ENCODE assay signal across 8 cellular contexts in genomic region chr6:53358440-53359087, GRCh38. TPM values are rescaled to one million over a fixed set of nuclear protein-coding genes. Genes with fewer than 3 reads are reported as not detected.
DNase-seq lines count a peak whose midpoint lies in the region; ATAC-seq and TF ChIP-seq lines count a peak whose summit lies in the region.

No MANE protein-coding gene starts in this region.

- ATAC-seq in GM21390 (IDR thresholded peaks at IDR 0.05; ENCODE audit: unreplicated experiment) (peak; percentile 18), upper lobe of left lung (ENCODE audit: low FRiP score in 2 of 2) (peak in 1 of 2 donors; percentile 0)

- H3K9ac ChIP-seq in Karpas-422 (ENCODE audit: low read length), result peak overlapping the region; percentile 90

- intact Hi-C loops in CD4-positive, alpha-beta memory T cell (cut with micrococcal nuclease), result loop anchor here (1.0 to 5.0 kb wide), 2 partner anchors 10 to 294 kb away; partner anchors contain the start of gene ELOVL5
- intact Hi-C loops in MCF 10A (cut with micrococcal nuclease) (loop anchor here (1.0 kb wide), 1 partner anchor 32 kb away; no protein-coding TSS in a partner anchor), lower leg skin (cut with DNase I; ENCODE audit: low total_unique reads) (no loop called here), posterior vena cava (cut with DNase I) (loop anchor here (5.0 to 10.0 kb wide), 2 partner anchors 126 to 721 kb away; no protein-coding TSS in a partner anchor)

- H3K4me1 Mint-ChIP-seq in CD4-positive, alpha-beta memory T cell, result peaks cover 35 to 61% (median 42%) of the 10 kb centered on the region in 4 donors
- H3K4me1 Mint-ChIP-seq in MCF 10A (ENCODE audit: insufficient read depth, unreplicated experiment), result peaks cover 39% of the 10 kb centered on the region

- WGBS in lower leg skin, 2 donors, result 35 to 51% methylated on average over 16 of the region's 16 CpGs
- WGBS in upper lobe of left lung, 2 donors, result 5 to 20% methylated on average over 14 to 16 of the region's 16 CpGs

- no peaks in the 10 kb centered on the region for H3K9me3 ChIP-seq in CD4-positive, alpha-beta memory T cell (ENCODE audit: control insufficient read depth in 1 of 2, low read length in 2 of 2)
- H3K9me3 ChIP-seq in Karpas-422 (ENCODE audit: low read length) (no peaks in the 10 kb centered on the region), upper lobe of left lung (no peaks in the 10 kb centered on the region)

- no peaks in the 10 kb centered on the region for H4K20me1 ChIP-seq in Karpas-422 (ENCODE audit: insufficient read depth, low read depth, low read length)

- peak overlapping the region; percentile 29 for H2AFZ ChIP-seq in Karpas-422 (ENCODE audit: low read length)

- peak overlapping the region; percentile 87 to 100 (median 95) for H3K27ac Mint-ChIP-seq in CD4-positive, alpha-beta memory T cell
- peak overlapping the region; percentile 91 for H3K27ac Mint-ChIP-seq in MCF 10A (ENCODE audit: low read depth, unreplicated experiment)

- peak overlapping the region; percentile 99 for H3K4me2 ChIP-seq in Karpas-422 (ENCODE audit: low read depth, low read length, poor library complexity, severe bottlenecking)

- H3K9me2 ChIP-seq in Karpas-422 (replicated peaks; ENCODE audit: insufficient read depth, low read length), result no peaks in the 10 kb centered on the region

- H3K36me3 Mint-ChIP-seq in CD4-positive, alpha-beta memory T cell, result no peaks in the 10 kb centered on the region
- no peaks in the 10 kb centered on the region for H3K36me3 Mint-ChIP-seq in MCF 10A (ENCODE audit: insufficient read depth, unreplicated experiment)

- POLR2A ChIA-PET in CD4-positive, alpha-beta memory T cell (lab: Charles Lee; ENCODE audit: partially characterized antibody), result interaction anchor here (0.9 to 6.5 kb wide), 13 partner anchors 10 to 364 kb away, joined by 3 to 131 read pairs (median 5); partner anchors contain the start of genes ELOVL5 and GSTA4
- POLR2A ChIA-PET in MCF 10A (lab: Yijun Ruan, JAX), result interaction anchor here (0.6 to 2.3 kb wide), 7 partner anchors 10 to 189 kb away, joined by 3 to 28 read pairs (median 6); partner anchors contain the start of gene ELOVL5

- peak in 1 of 5 donors; percentile 30 for DNase-seq in CD4-positive, alpha-beta memory T cell
- DNase-seq in Karpas-422, result peak; percentile 77
- DNase-seq in MCF 10A (ENCODE audit: unreplicated experiment), result no peak
- DNase-seq in lower leg skin (ENCODE audit: low spot score in 2 of 2), result no peak
- DNase-seq in upper lobe of left lung, result no peak
- DNase-seq in posterior vena cava (ENCODE audit: low spot score), result no peak
- no peak for DNase-seq in stimulated activated CD4-positive, alpha-beta T cell treated with anti-CD3 and anti-CD28 coated beads, Interleukin-2, amount 100 ng/mL, for 24 hours

- H3K9me3 Mint-ChIP-seq in CD4-positive, alpha-beta memory T cell, result no peaks in the 10 kb centered on the region
- H3K9me3 Mint-ChIP-seq in MCF 10A (ENCODE audit: unreplicated experiment), result no peaks in the 10 kb centered on the region

- peak overlapping the region; percentile 81 to 95 (median 91) for H3K4me3 Mint-ChIP-seq in CD4-positive, alpha-beta memory T cell
- H3K4me3 Mint-ChIP-seq in MCF 10A (ENCODE audit: unreplicated experiment), result peak overlapping the region; percentile 77

- H3K27me3 Mint-ChIP-seq in CD4-positive, alpha-beta memory T cell, result no peaks in the 10 kb centered on the region
- no peaks in the 10 kb centered on the region for H3K27me3 Mint-ChIP-seq in MCF 10A (ENCODE audit: insufficient read depth, unreplicated experiment)

- H3K36me3 ChIP-seq in CD4-positive, alpha-beta memory T cell (ENCODE audit: insufficient read depth, low read length), result no peaks in the 10 kb centered on the region
- H3K36me3 ChIP-seq in Karpas-422 (ENCODE audit: insufficient read depth, low read length) (no peaks in the 10 kb centered on the region), upper lobe of left lung (no peaks in the 10 kb centered on the region)

- H3K27me3 ChIP-seq in CD4-positive, alpha-beta memory T cell (ENCODE audit: insufficient read depth, low read length), result no peaks in the 10 kb centered on the region
- H3K27me3 ChIP-seq in Karpas-422 (ENCODE audit: low read length) (no peaks in the 10 kb centered on the region), upper lobe of left lung (no peaks in the 10 kb centered on the region)

- peak overlapping the region; percentile 99 for H3K27ac ChIP-seq in CD4-positive, alpha-beta memory T cell (ENCODE audit: low read depth, low read length)
- H3K27ac ChIP-seq in Karpas-422 (ENCODE audit: low read length), result peak overlapping the region; percentile 77
- H3K27ac ChIP-seq in upper lobe of left lung, result peak overlapping the region; percentile 84 to 98 (median 94)

- BruUV-seq in MCF 10A (replicated peaks; lab: Mats Ljungman, UMichigan), result TSS peak; percentile 81

- no peak for TF ChIP-seq POLR2A in lower leg skin (IDR thresholded peaks at IDR 0.05)
- no peak for TF ChIP-seq POLR2A in upper lobe of left lung (IDR thresholded peaks at IDR 0.05)

- TF ChIP-seq CTCF in MCF 10A (IDR thresholded peaks at IDR 0.05; ENCODE audit: unreplicated experiment), result no peak
- no peak for TF ChIP-seq CTCF in lower leg skin (IDR thresholded peaks at IDR 0.05)
- no peak for TF ChIP-seq CTCF in upper lobe of left lung (IDR thresholded peaks at IDR 0.05)

- H3K4me1 ChIP-seq in CD4-positive, alpha-beta memory T cell (ENCODE audit: insufficient read depth, low read length), result peaks cover 53% of the 10 kb centered on the region
- H3K4me1 ChIP-seq in Karpas-422 (ENCODE audit: low read length) (peaks cover 27% of the 10 kb centered on the region), upper lobe of left lung (peaks cover 9 to 27% (median 19%) of the 10 kb centered on the region in 4 donors)

- TF ChIP-seq EP300 in upper lobe of left lung (IDR thresholded peaks at IDR 0.05), result no peak

- H3K4me3 ChIP-seq in CD4-positive, alpha-beta memory T cell (ENCODE audit: low read length in 2 of 2), result peak overlapping the region; percentile 50 to 74
- H3K4me3 ChIP-seq in Karpas-422 (ENCODE audit: low read length), result peak overlapping the region; percentile 79
- peak overlapping the region; percentile 39 for H3K4me3 ChIP-seq in lower leg skin (ENCODE audit: low read depth, poor library complexity, severe bottlenecking)
- peak overlapping the region; percentile 56 to 69 (median 58) for H3K4me3 ChIP-seq in upper lobe of left lung

- H3K79me2 ChIP-seq in Karpas-422 (ENCODE audit: low read length), result no peaks in the 10 kb centered on the region

- CTCF ChIA-PET in CD4-positive, alpha-beta memory T cell (lab: Charles Lee; ENCODE audit: partially characterized antibody), result interaction anchor here (0.9 to 2.9 kb wide), 5 partner anchors 11 to 79 kb away, joined by 3 to 14 read pairs (median 4); partner anchors contain the start of gene ELOVL5
- CTCF ChIA-PET in MCF 10A (lab: Yijun Ruan, JAX), result no interaction called here

RNA-seq across cellular contexts. Expression of gene ELOVL5, which starts 9.8 kb away (rescaled TPM):
- 100 to 1,000 TPM; 108 to 111 TPM for total RNA-seq in CD4-positive, alpha-beta memory T cell
- polyA plus RNA-seq in CD4-positive, alpha-beta memory T cell, result 100 to 1,000 TPM; 108 to 125 TPM
- total RNA-seq in Karpas-422 (2014; rRNA removed; shearing (Covaris generic); ENCODE audit: low replicate concordance), result 37.9 and 82.7 TPM in 2 replicates
- total RNA-seq in MCF 10A (2022), result 56.6 and 58.3 TPM in 2 replicates
- 10 to 100 TPM; 20.7 to 45.0 (median 38.8) TPM for total RNA-seq in lower leg skin
- total RNA-seq in upper lobe of left lung, result 100 to 1,000 TPM in 2 of 6 donors, 10 to 100 TPM in 4; 67.1 to 132 (median 81.2) TPM
- 10 to 100 TPM; 52.2 to 54.0 TPM for total RNA-seq in posterior vena cava
